ENCODE assay signal across 15 cellular contexts in the genomic region with DNA sequence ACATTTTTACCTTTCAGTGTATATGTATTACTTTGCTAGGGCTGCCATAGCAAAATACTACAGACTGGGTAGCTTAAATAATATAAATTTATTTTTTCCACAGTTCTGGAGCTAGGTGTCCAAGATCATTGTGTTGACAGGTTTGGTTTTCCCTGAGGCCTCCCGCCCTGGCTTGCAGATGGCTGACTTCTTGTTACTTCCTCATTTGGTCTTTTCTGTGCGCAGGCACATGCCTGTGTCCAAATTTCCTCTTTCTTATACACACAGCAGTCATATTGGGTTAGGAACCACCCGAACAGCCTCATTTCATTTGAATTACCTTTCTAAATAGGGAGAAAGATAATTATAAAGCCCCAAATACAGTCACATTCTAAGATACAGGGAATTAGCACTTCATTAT.
A peak's percentile ranks its signal among the peaks of the same experiment; 100 is the strongest.
DNase-seq lines count a peak whose midpoint lies in the region; ATAC-seq and TF ChIP-seq lines count a peak whose summit lies in the region.
"Had no signal": no experiment of that assay in that cellular context is flagged by ENCODE, and none has a peak within 500 bp of the region (broad histone marks: within the 10 kb centered on the region; RNA-seq: fewer than 3 reads in every experiment).

No MANE protein-coding gene starts in this region.

- peak; percentile 45 for ATAC-seq in GM21529 (IDR thresholded peaks at IDR 0.05; ENCODE audit: unreplicated experiment)
- no peak for ATAC-seq in HG02571 (IDR thresholded peaks at IDR 0.05; ENCODE audit: unreplicated experiment)
- no peak for ATAC-seq in natural killer cell

- no peaks in the 10 kb centered on the region for H3K27me3 Mint-ChIP-seq in dendritic cell treated with granulocyte-macrophage colony-stimulating factor and Interleukin-4, amounts not matched to agents 40 ng/mL and 50 ng/mL, for 4 days
- no peaks in the 10 kb centered on the region for H3K27me3 Mint-ChIP-seq in natural killer cell (ENCODE audit: low read depth in 2 of 2)

- intact Hi-C loops in dendritic cell treated with granulocyte-macrophage colony-stimulating factor and Interleukin-4, amounts not matched to agents 40 ng/mL and 50 ng/mL, for 4 days (cut with micrococcal nuclease) = loop anchor here (10.0 kb wide), 1 partner anchor 851 kb away; no protein-coding TSS in a partner anchor
- intact Hi-C loops in testis (cut with DNase I; ENCODE audit: low total_unique reads) (no loop called here), natural killer cell (cut with micrococcal nuclease) (no loop called here)

- no peaks in the 10 kb centered on the region for H3K9me3 Mint-ChIP-seq in dendritic cell treated with granulocyte-macrophage colony-stimulating factor and Interleukin-4, amounts not matched to agents 40 ng/mL and 50 ng/mL, for 4 days
- H3K9me3 Mint-ChIP-seq in natural killer cell = peaks cover 12 to 16% of the 10 kb centered on the region in 2 donors

- WGBS in testis, 2 donors = 86 to 87% methylated on average over 3 of the region's 3 CpGs

- H3K27ac Mint-ChIP-seq in dendritic cell treated with granulocyte-macrophage colony-stimulating factor and Interleukin-4, amounts not matched to agents 40 ng/mL and 50 ng/mL, for 4 days = peak overlapping the region; percentile 74
- H3K27ac Mint-ChIP-seq in natural killer cell = no peak overlapping the region
- H3K27ac Mint-ChIP-seq: activated naive CD4-positive, alpha-beta T cell treated with anti-CD3 and anti-CD28 coated beads for 36 hours had no signal

- H3K36me3 Mint-ChIP-seq in dendritic cell treated with granulocyte-macrophage colony-stimulating factor and Interleukin-4, amounts not matched to agents 40 ng/mL and 50 ng/mL, for 4 days (ENCODE audit: low read depth) = no peaks in the 10 kb centered on the region
- no peaks in the 10 kb centered on the region for H3K36me3 Mint-ChIP-seq in natural killer cell

- no peaks in the 10 kb centered on the region for H3K9me3 ChIP-seq in testis
- H3K9me3 ChIP-seq: esophagus muscularis mucosa, SK-N-SH had no signal

- no peak for TF ChIP-seq POLR2A in testis (IDR thresholded peaks at IDR 0.05)

- TF ChIP-seq CTCF in testis (IDR thresholded peaks at IDR 0.05) = no peak
- TF ChIP-seq CTCF in natural killer cell (IDR thresholded peaks at IDR 0.05) = no peak

- H3K4me1 Mint-ChIP-seq in dendritic cell treated with granulocyte-macrophage colony-stimulating factor and Interleukin-4, amounts not matched to agents 40 ng/mL and 50 ng/mL, for 4 days (ENCODE audit: low read depth) = peaks cover 44% of the 10 kb centered on the region
- no peaks in the 10 kb centered on the region for H3K4me1 Mint-ChIP-seq in natural killer cell

- no peak overlapping the region for H3K4me3 Mint-ChIP-seq in dendritic cell treated with granulocyte-macrophage colony-stimulating factor and Interleukin-4, amounts not matched to agents 40 ng/mL and 50 ng/mL, for 4 days
- H3K4me3 Mint-ChIP-seq in natural killer cell = no peak overlapping the region
- H3K4me3 Mint-ChIP-seq: activated naive CD4-positive, alpha-beta T cell treated with anti-CD3 and anti-CD28 coated beads for 36 hours had no signal

- H3K27me3 ChIP-seq in testis = no peaks in the 10 kb centered on the region
- H3K27me3 ChIP-seq: esophagus muscularis mucosa had no signal

- no peaks in the 10 kb centered on the region for H3K36me3 ChIP-seq in testis (ENCODE audit: low read depth, missing control alignments)
- H3K36me3 ChIP-seq: esophagus muscularis mucosa had no signal

- no peaks in the 10 kb centered on the region for H3K4me1 ChIP-seq in testis
- H3K4me1 ChIP-seq: esophagus muscularis mucosa had no signal

- DNase-seq in MV-4-11 (lab: John Stamatoyannopoulos, UW) (peak; percentile 90), testis (peak; percentile 16), natural killer cell (no peak)
- no peak for DNase-seq in activated CD4-positive, alpha-beta T cell treated with anti-CD3 and anti-CD28 coated beads, Interleukin-2, amount 50 U/mL, for 1 hour
- no peak for DNase-seq in stimulated activated naive CD4-positive, alpha-beta T cell treated with Interleukin-2 at 50 U/mL for 16 hours (lab: John Stamatoyannopoulos, UW)
- DNase-seq: activated CD4-positive, alpha-beta T cell treated with anti-CD3 and anti-CD28 coated beads, Interleukin-2, amount 50 U/mL, for 48 hours; activated naive CD4-positive, alpha-beta T cell treated with anti-CD3 and anti-CD28 coated beads for 36 hours; cerebellar nuclear complex; NCI-H1105 treated with DMSO at 0.1 percent for 48 hours; NCI-H524 treated with DMSO at 0.1 percent for 48 hours; SK-N-SH had no signal

- H3K4me3 ChIP-seq in testis = no peak overlapping the region
- H3K4me3 ChIP-seq: esophagus muscularis mucosa had no signal

- H3K27ac ChIP-seq in testis = no peak overlapping the region
- H3K27ac ChIP-seq: esophagus muscularis mucosa had no signal

Comparison
In these comparisons a context has a peak if more than half of its experiments do, and no peak if none do; other contexts are left out.
1. DNase-seq: peak in MV-4-11 (single experiment) and testis (single experiment); none in activated CD4-positive, alpha-beta T cell treated with anti-CD3 and anti-CD28 coated beads, Interleukin-2, amount 50 U/mL, for 1 hour (single experiment), stimulated activated naive CD4-positive, alpha-beta T cell treated with Interleukin-2 at 50 U/mL for 16 hours (single experiment) and natural killer cell (single experiment).